Comparison of ENCODE assay signal across 18 cellular contexts in genomic region chr2:100654611-100655010, GRCh38.
A peak's percentile ranks its signal among the peaks of the same experiment; 100 is the strongest.
DNase-seq lines count a peak whose midpoint lies in the region; ATAC-seq and TF ChIP-seq lines count a peak whose summit lies in the region.
"Had no signal": no experiment of that assay in that cellular context is flagged by ENCODE, and none has a peak within 500 bp of the region (broad histone marks: within the 10 kb centered on the region; RNA-seq: fewer than 3 reads in every experiment).

No MANE protein-coding gene starts in this region.

- H3K4me1 Mint-ChIP-seq in activated naive CD4-positive, alpha-beta T cell treated with anti-CD3 and anti-CD28 coated beads for 36 hours (ENCODE audit: low read depth), result peaks cover 47% of the 10 kb centered on the region
- H3K4me1 Mint-ChIP-seq in CD4-positive, alpha-beta T cell (ENCODE audit: low read depth), result peaks cover 55% of the 10 kb centered on the region
- peaks cover 48% of the 10 kb centered on the region for H3K4me1 Mint-ChIP-seq in CD8-positive, alpha-beta T cell (ENCODE audit: low read depth)
- H3K4me1 Mint-ChIP-seq in naive thymus-derived CD4-positive, alpha-beta T cell, result peaks cover 12 to 65% (median 48%) of the 10 kb centered on the region in 7 donors
- H3K4me1 Mint-ChIP-seq in activated CD4-positive, alpha-beta memory T cell treated with anti-CD3 and anti-CD28 coated beads for 36 hours (ENCODE audit: low read depth), result peaks cover 22% of the 10 kb centered on the region
- H3K4me1 Mint-ChIP-seq in stimulated activated naive CD8-positive, alpha-beta T cell treated with anti-CD3 and anti-CD28 coated beads, Interleukin-15, amount 100 ng/mL, for 72 hours, result peaks cover 30% of the 10 kb centered on the region
- H3K4me1 Mint-ChIP-seq: B cell had no signal

- intact Hi-C loops in activated naive CD4-positive, alpha-beta T cell treated with anti-CD3 and anti-CD28 coated beads for 36 hours (cut with micrococcal nuclease), result loop anchor here (5.0 kb wide), 1 partner anchor 92 kb away; the partner anchor contains the start of gene PDCL3
- intact Hi-C loops in CD4-positive, alpha-beta T cell (cut with DNase I, micrococcal nuclease), result loop anchor here in 1 of 2 experiments (5.0 kb wide), 1 partner anchor 72 kb away; no protein-coding TSS in a partner anchor
- intact Hi-C loops in CD8-positive, alpha-beta T cell (cut with DNase I, micrococcal nuclease), result loop anchor here (5.0 to 10.0 kb wide), 2 partner anchors 158 to 160 kb away; no protein-coding TSS in a partner anchor
- intact Hi-C loops in naive thymus-derived CD4-positive, alpha-beta T cell (cut with micrococcal nuclease), result loop anchor here in 1 of 2 donors (5.0 kb wide), 1 partner anchor 42 kb away; no protein-coding TSS in a partner anchor
- intact Hi-C loops in activated CD4-positive, alpha-beta memory T cell treated with anti-CD3 and anti-CD28 coated beads for 36 hours (cut with micrococcal nuclease), result no loop called here

- no peak overlapping the region for H3K4me3 Mint-ChIP-seq in activated naive CD4-positive, alpha-beta T cell treated with anti-CD3 and anti-CD28 coated beads for 36 hours
- no peak overlapping the region for H3K4me3 Mint-ChIP-seq in CD4-positive, alpha-beta T cell
- no peak overlapping the region for H3K4me3 Mint-ChIP-seq in CD8-positive, alpha-beta T cell
- peak overlapping the region in 3 of 10 donors; percentile 6 to 49 (median 18) for H3K4me3 Mint-ChIP-seq in naive thymus-derived CD4-positive, alpha-beta T cell
- H3K4me3 Mint-ChIP-seq in activated CD4-positive, alpha-beta memory T cell treated with anti-CD3 and anti-CD28 coated beads for 36 hours, result no peak overlapping the region
- H3K4me3 Mint-ChIP-seq in stimulated activated naive CD8-positive, alpha-beta T cell treated with anti-CD3 and anti-CD28 coated beads, Interleukin-15, amount 100 ng/mL, for 72 hours, result no peak overlapping the region
- H3K4me3 Mint-ChIP-seq: B cell; CD4-positive, CD25-positive, alpha-beta regulatory T cell; HFFc6 had no signal

- no peak for ATAC-seq in activated naive CD4-positive, alpha-beta T cell treated with anti-CD3 and anti-CD28 coated beads, Interleukin-2, amount 50 U/mL, for 72 hours
- ATAC-seq in CD4-positive, alpha-beta T cell (ENCODE audit: poor library complexity), result no peak
- no peak for ATAC-seq in CD8-positive, alpha-beta T cell
- ATAC-seq in naive thymus-derived CD4-positive, alpha-beta T cell, result no peak
- ATAC-seq in stimulated activated naive CD8-positive, alpha-beta T cell treated with anti-CD3 and anti-CD28 coated beads, Interleukin-15, amount 100 ng/mL, for 72 hours, result no peak

- H3K27ac ChIP-seq in CD4-positive, alpha-beta T cell (ENCODE audit: low read depth, low read length), result no peak overlapping the region
- no peak overlapping the region for H3K27ac ChIP-seq in CD8-positive, alpha-beta T cell (ENCODE audit: low read depth, low read length)
- no peak overlapping the region for H3K27ac ChIP-seq in naive thymus-derived CD4-positive, alpha-beta T cell (ENCODE audit: low read depth, low read length)
- H3K27ac ChIP-seq: BLaER1, C4-2B had no signal

- no peak for TF ChIP-seq CTCF in CD4-positive, alpha-beta T cell (IDR thresholded peaks at IDR 0.05)
- TF ChIP-seq CTCF in CD8-positive, alpha-beta T cell (IDR thresholded peaks at IDR 0.05), result no peak

- no peaks in the 10 kb centered on the region for H3K9me3 Mint-ChIP-seq in activated naive CD4-positive, alpha-beta T cell treated with anti-CD3 and anti-CD28 coated beads for 36 hours
- peaks cover 0 to 3% of the 10 kb centered on the region in 2 donors for H3K9me3 Mint-ChIP-seq in activated naive CD4-positive, alpha-beta T cell treated with anti-CD3 and anti-CD28 coated beads, Interleukin-2, amount 50 U/mL, for 72 hours
- H3K9me3 Mint-ChIP-seq in CD4-positive, alpha-beta T cell, result peaks cover 3% of the 10 kb centered on the region
- no peaks in the 10 kb centered on the region for H3K9me3 Mint-ChIP-seq in CD8-positive, alpha-beta T cell
- H3K9me3 Mint-ChIP-seq in naive thymus-derived CD4-positive, alpha-beta T cell, result peaks cover 0 to 2% (median 0%) of the 10 kb centered on the region in 11 donors
- H3K9me3 Mint-ChIP-seq in activated CD4-positive, alpha-beta memory T cell treated with anti-CD3 and anti-CD28 coated beads for 36 hours, result no peaks in the 10 kb centered on the region
- no peaks in the 10 kb centered on the region for H3K9me3 Mint-ChIP-seq in stimulated activated naive CD8-positive, alpha-beta T cell treated with anti-CD3 and anti-CD28 coated beads, Interleukin-15, amount 100 ng/mL, for 72 hours
- H3K9me3 Mint-ChIP-seq: CD4-positive, CD25-positive, alpha-beta regulatory T cell; HFFc6 had no signal

- CTCF ChIA-PET in activated naive CD4-positive, alpha-beta T cell treated with anti-CD3 and anti-CD28 coated beads for 36 hours (lab: Charles Lee), result no interaction called here
- CTCF ChIA-PET in CD4-positive, alpha-beta T cell (lab: Charles Lee), result interaction anchor here (1.2 to 1.8 kb wide), 2 partner anchors 24 to 44 kb away, joined by 3 to 5 read pairs; no protein-coding TSS in a partner anchor
- CTCF ChIA-PET in CD8-positive, alpha-beta T cell (lab: Charles Lee), result no interaction called here
- CTCF ChIA-PET in naive thymus-derived CD4-positive, alpha-beta T cell (lab: Charles Lee), result no interaction called here
- CTCF ChIA-PET in activated CD4-positive, alpha-beta memory T cell treated with anti-CD3 and anti-CD28 coated beads for 36 hours (lab: Charles Lee), result no interaction called here

- POLR2A ChIA-PET in CD4-positive, alpha-beta T cell (lab: Charles Lee), result interaction anchor here (1.1 kb wide), 1 partner anchor 10 kb away, joined by 3 read pairs; no protein-coding TSS in a partner anchor
- POLR2A ChIA-PET in CD8-positive, alpha-beta T cell (lab: Charles Lee), result no interaction called here
- POLR2A ChIA-PET in naive thymus-derived CD4-positive, alpha-beta T cell (lab: Charles Lee), result interaction anchor here (0.6 to 1.5 kb wide), 2 partner anchors 12 to 220 kb away, joined by 4 to 11 read pairs; no protein-coding TSS in a partner anchor
- POLR2A ChIA-PET in activated CD4-positive, alpha-beta memory T cell treated with anti-CD3 and anti-CD28 coated beads for 36 hours (lab: Charles Lee), result no interaction called here

- no peaks in the 10 kb centered on the region for H3K9me3 ChIP-seq in CD4-positive, alpha-beta T cell (ENCODE audit: control insufficient read depth, low read length)
- no peaks in the 10 kb centered on the region for H3K9me3 ChIP-seq in CD8-positive, alpha-beta T cell (ENCODE audit: low read length)
- H3K9me3 ChIP-seq in naive thymus-derived CD4-positive, alpha-beta T cell (ENCODE audit: control insufficient read depth in 2 of 3, low read length in 3 of 3), result no peaks in the 10 kb centered on the region
- H3K9me3 ChIP-seq: BLaER1, HAP-1 had no signal

- no peaks in the 10 kb centered on the region for H3K36me3 ChIP-seq in CD8-positive, alpha-beta T cell (ENCODE audit: insufficient read depth, low read length)
- H3K36me3 ChIP-seq in naive thymus-derived CD4-positive, alpha-beta T cell (ENCODE audit: control insufficient read depth in 2 of 3, insufficient read depth in 3 of 3, low read length in 3 of 3), result no peaks in the 10 kb centered on the region
- H3K36me3 ChIP-seq: BLaER1, HAP-1 had no signal

- no peak for DNase-seq in activated naive CD4-positive, alpha-beta T cell treated with anti-CD3 and anti-CD28 coated beads for 36 hours
- DNase-seq in activated naive CD4-positive, alpha-beta T cell treated with anti-CD3 and anti-CD28 coated beads, Interleukin-2, amount 50 U/mL, for 72 hours (ENCODE audit: low spot score in 2 of 2), result no peak
- DNase-seq in CD4-positive, alpha-beta T cell, result no peak
- DNase-seq in CD8-positive, alpha-beta T cell, result no peak
- DNase-seq in naive thymus-derived CD4-positive, alpha-beta T cell, result no peak
- DNase-seq in activated CD4-positive, alpha-beta memory T cell treated with anti-CD3 and anti-CD28 coated beads for 36 hours, result no peak
- DNase-seq in stimulated activated CD4-positive, alpha-beta T cell treated with anti-CD3 and anti-CD28 coated beads, Interleukin-2, amount 100 ng/mL, for 48 hours, result no peak
- DNase-seq in stimulated activated naive CD8-positive, alpha-beta T cell treated with anti-CD3 and anti-CD28 coated beads, Interleukin-15, amount 100 ng/mL, for 72 hours, result no peak
- DNase-seq: Calu3; CD4-positive, CD25-positive, alpha-beta regulatory T cell; COR-L47; DND-41; GOT3; HFFc6 had no signal

- no peak overlapping the region for H3K4me3 ChIP-seq in CD8-positive, alpha-beta T cell (ENCODE audit: low read depth, low read length)
- no peak overlapping the region for H3K4me3 ChIP-seq in naive thymus-derived CD4-positive, alpha-beta T cell (ENCODE audit: low read length)
- H3K4me3 ChIP-seq: BLaER1, HAP-1 had no signal

- peak overlapping the region; percentile 36 for H3K27ac Mint-ChIP-seq in activated naive CD4-positive, alpha-beta T cell treated with anti-CD3 and anti-CD28 coated beads for 36 hours
- H3K27ac Mint-ChIP-seq in activated naive CD4-positive, alpha-beta T cell treated with anti-CD3 and anti-CD28 coated beads, Interleukin-2, amount 50 U/mL, for 72 hours, result no peak overlapping the region
- peak overlapping the region; percentile 93 for H3K27ac Mint-ChIP-seq in CD4-positive, alpha-beta T cell
- H3K27ac Mint-ChIP-seq in CD8-positive, alpha-beta T cell, result peak overlapping the region; percentile 18
- H3K27ac Mint-ChIP-seq in naive thymus-derived CD4-positive, alpha-beta T cell, result peak overlapping the region in 8 of 9 donors; percentile 60 to 95 (median 88)
- H3K27ac Mint-ChIP-seq in activated CD4-positive, alpha-beta memory T cell treated with anti-CD3 and anti-CD28 coated beads for 36 hours, result no peak overlapping the region
- no peak overlapping the region for H3K27ac Mint-ChIP-seq in stimulated activated naive CD8-positive, alpha-beta T cell treated with anti-CD3 and anti-CD28 coated beads, Interleukin-15, amount 100 ng/mL, for 72 hours
- H3K27ac Mint-ChIP-seq: B cell, HFFc6 had no signal

- no peaks in the 10 kb centered on the region for H3K27me3 Mint-ChIP-seq in activated naive CD4-positive, alpha-beta T cell treated with anti-CD3 and anti-CD28 coated beads for 36 hours (ENCODE audit: low read depth)
- no peaks in the 10 kb centered on the region for H3K27me3 Mint-ChIP-seq in CD4-positive, alpha-beta T cell
- no peaks in the 10 kb centered on the region for H3K27me3 Mint-ChIP-seq in CD8-positive, alpha-beta T cell (ENCODE audit: low read depth)
- H3K27me3 Mint-ChIP-seq in naive thymus-derived CD4-positive, alpha-beta T cell, result peaks cover 0 to 6% (median 0%) of the 10 kb centered on the region in 5 donors
- no peaks in the 10 kb centered on the region for H3K27me3 Mint-ChIP-seq in activated CD4-positive, alpha-beta memory T cell treated with anti-CD3 and anti-CD28 coated beads for 36 hours
- no peaks in the 10 kb centered on the region for H3K27me3 Mint-ChIP-seq in stimulated activated naive CD8-positive, alpha-beta T cell treated with anti-CD3 and anti-CD28 coated beads, Interleukin-15, amount 100 ng/mL, for 72 hours

- H3K27me3 ChIP-seq in CD4-positive, alpha-beta T cell (ENCODE audit: control insufficient read depth, insufficient read depth, low read length), result no peaks in the 10 kb centered on the region
- H3K27me3 ChIP-seq in CD8-positive, alpha-beta T cell (ENCODE audit: insufficient read depth, low read length), result no peaks in the 10 kb centered on the region
- H3K27me3 ChIP-seq in naive thymus-derived CD4-positive, alpha-beta T cell (ENCODE audit: control insufficient read depth in 2 of 2, insufficient read depth in 2 of 2, low read length in 2 of 2), result no peaks in the 10 kb centered on the region
- H3K27me3 ChIP-seq: BLaER1 had no signal

- H3K36me3 Mint-ChIP-seq in activated naive CD4-positive, alpha-beta T cell treated with anti-CD3 and anti-CD28 coated beads for 36 hours (ENCODE audit: low read depth), result no peaks in the 10 kb centered on the region
- peaks cover under 1 to 2% of the 10 kb centered on the region in 2 donors for H3K36me3 Mint-ChIP-seq in activated naive CD4-positive, alpha-beta T cell treated with anti-CD3 and anti-CD28 coated beads, Interleukin-2, amount 50 U/mL, for 72 hours
- H3K36me3 Mint-ChIP-seq in CD4-positive, alpha-beta T cell (ENCODE audit: low read depth), result no peaks in the 10 kb centered on the region
- H3K36me3 Mint-ChIP-seq in CD8-positive, alpha-beta T cell, result no peaks in the 10 kb centered on the region
- H3K36me3 Mint-ChIP-seq in naive thymus-derived CD4-positive, alpha-beta T cell, result no peaks in the 10 kb centered on the region
- H3K36me3 Mint-ChIP-seq in activated CD4-positive, alpha-beta memory T cell treated with anti-CD3 and anti-CD28 coated beads for 36 hours, result no peaks in the 10 kb centered on the region
- H3K36me3 Mint-ChIP-seq: CD4-positive, CD25-positive, alpha-beta regulatory T cell had no signal

- peaks cover 39% of the 10 kb centered on the region for H3K4me1 ChIP-seq in CD8-positive, alpha-beta T cell (ENCODE audit: insufficient read depth, low read length)
- H3K4me1 ChIP-seq in naive thymus-derived CD4-positive, alpha-beta T cell (ENCODE audit: control insufficient read depth in 2 of 2, insufficient read depth in 2 of 2, low read length in 2 of 2), result peaks cover 0 to 50% of the 10 kb centered on the region in 2 donors
- H3K4me1 ChIP-seq: BLaER1, HAP-1 had no signal

Comparison
In these comparisons a context has a peak if more than half of its experiments do, and no peak if none do; other contexts are left out.
1. H3K27ac Mint-ChIP-seq: peak in activated naive CD4-positive, alpha-beta T cell treated with anti-CD3 and anti-CD28 coated beads for 36 hours (single experiment), CD4-positive, alpha-beta T cell (single experiment), CD8-positive, alpha-beta T cell (single experiment) and naive thymus-derived CD4-positive, alpha-beta T cell (8 of 9); none in activated naive CD4-positive, alpha-beta T cell treated with anti-CD3 and anti-CD28 coated beads, Interleukin-2, amount 50 U/mL, for 72 hours (0 of 2), activated CD4-positive, alpha-beta memory T cell treated with anti-CD3 and anti-CD28 coated beads for 36 hours (single experiment) and stimulated activated naive CD8-positive, alpha-beta T cell treated with anti-CD3 and anti-CD28 coated beads, Interleukin-15, amount 100 ng/mL, for 72 hours (0 of 2).
2. POLR2A ChIA-PET loops: an anchor here in CD4-positive, alpha-beta T cell (1.1 kb wide) and naive thymus-derived CD4-positive, alpha-beta T cell (0.6 to 1.5 kb wide); none called in CD8-positive, alpha-beta T cell and activated CD4-positive, alpha-beta memory T cell treated with anti-CD3 and anti-CD28 coated beads for 36 hours.